In genomic region chr19:35153701-35154534, GRCh38 we compare ENCODE assay signal across 1 cellular context.
TF ChIP-seq lines count a peak whose summit lies in the region.

No MANE protein-coding gene starts in this region.

TF ChIP-seq in GM12878, 131 proteins besides CTCF, POLR2A, EP300 and RAD21 (continued from another document):
- TF ChIP-seq, protein P1, sequence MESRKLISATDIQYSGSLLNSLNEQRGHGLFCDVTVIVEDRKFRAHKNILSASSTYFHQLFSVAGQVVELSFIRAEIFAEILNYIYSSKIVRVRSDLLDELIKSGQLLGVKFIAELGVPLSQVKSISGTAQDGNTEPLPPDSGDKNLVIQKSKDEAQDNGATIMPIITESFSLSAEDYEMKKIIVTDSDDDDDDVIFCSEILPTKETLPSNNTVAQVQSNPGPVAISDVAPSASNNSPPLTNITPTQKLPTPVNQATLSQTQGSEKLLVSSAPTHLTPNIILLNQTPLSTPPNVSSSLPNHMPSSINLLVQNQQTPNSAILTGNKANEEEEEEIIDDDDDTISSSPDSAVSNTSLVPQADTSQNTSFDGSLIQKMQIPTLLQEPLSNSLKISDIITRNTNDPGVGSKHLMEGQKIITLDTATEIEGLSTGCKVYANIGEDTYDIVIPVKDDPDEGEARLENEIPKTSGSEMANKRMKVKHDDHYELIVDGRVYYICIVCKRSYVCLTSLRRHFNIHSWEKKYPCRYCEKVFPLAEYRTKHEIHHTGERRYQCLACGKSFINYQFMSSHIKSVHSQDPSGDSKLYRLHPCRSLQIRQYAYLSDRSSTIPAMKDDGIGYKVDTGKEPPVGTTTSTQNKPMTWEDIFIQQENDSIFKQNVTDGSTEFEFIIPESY (IDR thresholded peaks at IDR 0.05), result no peak
- no peak for TF ChIP-seq E4F1 (IDR thresholded peaks at IDR 0.05; ENCODE audit: borderline replicate concordance, partially characterized antibody)
- TF ChIP-seq WRNIP1 (IDR thresholded peaks at IDR 0.05; ENCODE audit: borderline replicate concordance, low read depth, low read length), result no peak
- TF ChIP-seq HCFC1 (IDR thresholded peaks at IDR 0.05; ENCODE audit: low read length), result no peak
- TF ChIP-seq REST (IDR thresholded peaks at IDR 0.05; ENCODE audit: low read depth, low read length), result no peak
- TF ChIP-seq ELK1 (IDR thresholded peaks at IDR 0.05; ENCODE audit: low read depth, low read length), result 0 out of 2 replicates have a peak, but pooled peaks have one; percentile 35
- TF ChIP-seq CEBPZ (IDR thresholded peaks at IDR 0.05; ENCODE audit: low read depth, low read length), result no peak
- TF ChIP-seq ZBTB4 (CRISPR knock-in tag; IDR thresholded peaks at IDR 0.05), result no peak
- no peak for TF ChIP-seq IRF5 (IDR thresholded peaks at IDR 0.05; ENCODE audit: borderline replicate concordance)
